8 cellular contexts compared by ENCODE assay signal in the genomic region with DNA sequence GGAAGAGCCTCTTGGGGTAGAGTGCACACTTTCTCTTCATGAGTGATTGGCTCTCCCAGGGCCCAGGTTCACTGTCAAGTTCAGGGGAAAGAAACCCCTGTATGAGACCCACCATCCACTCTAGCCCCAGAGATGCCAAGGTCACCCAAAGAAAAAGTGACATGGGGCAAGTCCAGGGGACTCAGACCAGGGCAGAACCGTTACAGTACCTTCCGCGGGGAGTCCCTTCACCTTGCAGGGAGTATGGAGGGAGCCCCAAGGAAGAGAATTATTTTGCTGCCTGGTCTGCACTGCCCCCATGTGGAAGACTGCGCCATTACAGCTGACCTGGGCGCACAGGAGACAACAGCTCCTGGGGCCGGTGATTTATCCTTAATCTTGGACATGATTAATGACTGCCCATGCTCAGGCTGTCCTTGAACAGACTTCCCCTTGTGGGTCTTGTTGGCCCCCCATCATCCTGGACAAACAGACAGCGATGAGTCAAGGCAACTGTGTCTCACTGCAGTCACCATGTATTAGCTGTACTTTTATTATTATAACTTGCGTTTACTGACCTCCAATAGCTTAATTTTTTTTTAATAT. TPM values are rescaled to one million over a fixed set of nuclear protein-coding genes. Genes with fewer than 3 reads are reported as not detected.
DNase-seq lines count a peak whose midpoint lies in the region; TF ChIP-seq lines count a peak whose summit lies in the region.

No MANE protein-coding gene starts in this region.

- no peak overlapping the region for H3K4me3 ChIP-seq in breast epithelium
- no peak overlapping the region for H3K4me3 ChIP-seq in kidney epithelial cell (ENCODE audit: low read depth, low read length)

- no peak overlapping the region for H3K27ac ChIP-seq in breast epithelium

- no peaks in the 10 kb centered on the region for H3K27me3 ChIP-seq in breast epithelium
- H3K27me3 ChIP-seq in kidney epithelial cell (ENCODE audit: control insufficient read depth, insufficient read depth, low read length): no peaks in the 10 kb centered on the region

- no peaks in the 10 kb centered on the region for H3K36me3 ChIP-seq in breast epithelium
- H3K36me3 ChIP-seq in kidney epithelial cell (ENCODE audit: control insufficient read depth, insufficient read depth, low read length): peaks cover 1% of the 10 kb centered on the region

- intact Hi-C loops in breast epithelium (cut with DNase I; ENCODE audit: low total_unique reads): loop anchor here (5.0 kb wide), 1 partner anchor 89 kb away; no protein-coding TSS in a partner anchor

- TF ChIP-seq CTCF in breast epithelium (IDR thresholded peaks at IDR 0.05) (peak; percentile 83 to 96 (median 93)), kidney epithelial cell (IDR thresholded peaks at IDR 0.05; ENCODE audit: insufficient read depth, low read length, poor library complexity, severe bottlenecking) (peak; percentile 96)

- H3K4me1 ChIP-seq in breast epithelium: no peaks in the 10 kb centered on the region

- no peak for TF ChIP-seq POLR2A in breast epithelium (IDR thresholded peaks at IDR 0.05)

- H3K9me3 ChIP-seq in breast epithelium: no peaks in the 10 kb centered on the region

- DNase-seq in NCI-H146 (lab: John Stamatoyannopoulos, UW): peak; percentile 23
- DNase-seq in NCI-H146 treated with DMSO at 0.1 percent for 48 hours (lab: John Stamatoyannopoulos, UW; ENCODE audit: unreplicated experiment): no peak
- peak; percentile 57 for DNase-seq in HuH-7.5 (ENCODE audit: low spot score)
- peak; percentile 65 for DNase-seq in UCSD-AML1 (lab: John Stamatoyannopoulos, UW; ENCODE audit: unreplicated experiment)
- DNase-seq in breast epithelium (ENCODE audit: low spot score in 2 of 2): peak; percentile 56 to 66
- no peak for DNase-seq in kidney epithelial cell (ENCODE audit: low read depth)
- peak; percentile 60 to 68 for DNase-seq in stimulated activated CD4-positive, alpha-beta T cell treated with anti-CD3 and anti-CD28 coated beads, Interleukin-2, amount 100 ng/mL, for 48 hours
- DNase-seq in DMS79 treated with DMSO at 0.1 percent for 48 hours (lab: John Stamatoyannopoulos, UW): no peak

RNA-seq across cellular contexts. Expression of a gene that starts 29.9 kb away (rescaled TPM):
- total RNA-seq in breast epithelium (10 to 100 TPM; 26.7 to 29.4 (median 28.5) TPM), kidney epithelial cell (61.3 and 84.7 TPM in 2 replicates)

Comparison
In these comparisons a context has a peak if more than half of its experiments do, and no peak if none do; other contexts are left out.
1. DNase-seq: peak in NCI-H146 (single experiment), HuH-7.5 (single experiment), UCSD-AML1 (single experiment), breast epithelium (2 of 2) and stimulated activated CD4-positive, alpha-beta T cell treated with anti-CD3 and anti-CD28 coated beads, Interleukin-2, amount 100 ng/mL, for 48 hours (2 of 2); none in NCI-H146 treated with DMSO at 0.1 percent for 48 hours (single experiment), kidney epithelial cell (single experiment) and DMS79 treated with DMSO at 0.1 percent for 48 hours (single experiment).